Comparison of ENCODE assay signal across 9 cellular contexts in genomic region chr17:52758481-52758880, GRCh38.
"Had no signal": no experiment of that assay in that cellular context is flagged by ENCODE, and none has a peak within 500 bp of the region (broad histone marks: within the 10 kb centered on the region; RNA-seq: fewer than 3 reads in every experiment).

No MANE protein-coding gene starts in this region.

- H3K27ac Mint-ChIP-seq: GM23338, HFFc6 had no signal

- ATAC-seq: GM23338, HCT116, K562 had no signal

- H3K4me1 ChIP-seq: HAP-1 had no signal

- FAIRE-seq: H1, HTR-8/SVneo, K562 had no signal

- H2AFZ ChIP-seq: GM23338 had no signal

- H3K4me3 Mint-ChIP-seq: GM23338, HFFc6 had no signal

- H3K36me3 ChIP-seq: HAP-1 had no signal

- DNase-seq: H7, HFFc6, IMR-90 had no signal

- H3K4me1 Mint-ChIP-seq: GM23338 had no signal

- H3K4me2 ChIP-seq: GM23338 had no signal

- H3K9me3 ChIP-seq: HAP-1 had no signal

- H3K4me3 ChIP-seq: GM23338, HAP-1, K562 had no signal
